ENCODE assay signal across 19 cellular contexts in genomic region chr1:182169203-182169602, GRCh38.
DNase-seq lines count a peak whose midpoint lies in the region; ATAC-seq lines count a peak whose summit lies in the region.
"Had no signal": no experiment of that assay in that cellular context is flagged by ENCODE, and none has a peak within 500 bp of the region (broad histone marks: within the 10 kb centered on the region; RNA-seq: fewer than 3 reads in every experiment).

No MANE protein-coding gene starts in this region.

- intact Hi-C loops in activated T-helper 2 cell treated with anti-CD3 and anti-CD28 coated beads, Interferon-gamma antibody, Interleukin-2, Interleukin-4, amounts not matched to agents 10 μg/mL and 5 μg/mL and 100 μg/mL, durations not matched to agents 14 hours and 24 hours and 36 hours (cut with micrococcal nuclease) = no loop called here

- H3K27me3 Mint-ChIP-seq in activated T-helper 2 cell treated with anti-CD3 and anti-CD28 coated beads, Interferon-gamma antibody, Interleukin-2, Interleukin-4, amounts not matched to agents 10 μg/mL and 5 μg/mL and 100 μg/mL, durations not matched to agents 14 hours and 24 hours and 36 hours (ENCODE audit: low read depth) = peaks cover 11% of the 10 kb centered on the region
- H3K27me3 Mint-ChIP-seq: activated CD4-positive, alpha-beta T cell treated with anti-CD3 and anti-CD28 coated beads, Interleukin-2, amount 10 ng/mL, durations not matched to agents 24 days and 14 days had no signal

- DNase-seq in CD1c-positive myeloid dendritic cell (ENCODE audit: extremely low spot score) (peak; percentile 66), NCI-H69 (lab: John Stamatoyannopoulos, UW) (peak; percentile 33), fibroblast of gingiva (ENCODE audit: low read depth) (peak; percentile 36), pons (ENCODE audit: low spot score) (peak; percentile 37)
- DNase-seq in activated T-helper 2 cell treated with anti-CD3 and anti-CD28 coated beads, Interferon-gamma antibody, Interleukin-2, Interleukin-4, amounts not matched to agents 10 μg/mL and 5 μg/mL and 100 μg/mL, durations not matched to agents 14 hours and 24 hours and 36 hours (ENCODE audit: low spot score) = no peak
- DNase-seq: activated CD4-positive, alpha-beta T cell treated with anti-CD3 and anti-CD28 coated beads, Interleukin-2, amount 10 ng/mL, durations not matched to agents 24 days and 14 days; activated CD8-positive, alpha-beta memory T cell treated with anti-CD3 and anti-CD28 coated beads, Interleukin-2, amount 50 U/mL, for 48 hours; activated effector memory CD4-positive, alpha-beta T cell treated with anti-CD3 and anti-CD28 coated beads, Interleukin-2, amount 50 U/mL, for 16 hours; CD8-positive, alpha-beta memory T cell; DMS79 treated with DMSO at 0.1 percent for 48 hours; Kasumi-1; NCI-H1417 treated with DMSO at 0.1 percent for 48 hours; NCI-H2171 treated with DMSO at 0.1 percent for 48 hours; NCI-H774; SW 1271 had no signal

- H3K9me3 Mint-ChIP-seq in activated T-helper 2 cell treated with anti-CD3 and anti-CD28 coated beads, Interferon-gamma antibody, Interleukin-2, Interleukin-4, amounts not matched to agents 10 μg/mL and 5 μg/mL and 100 μg/mL, durations not matched to agents 14 hours and 24 hours and 36 hours = no peaks in the 10 kb centered on the region
- H3K9me3 Mint-ChIP-seq: activated CD4-positive, alpha-beta T cell treated with anti-CD3 and anti-CD28 coated beads, Interleukin-2, amount 10 ng/mL, durations not matched to agents 24 days and 14 days; CD8-positive, alpha-beta memory T cell; neural crest cell had no signal

- H3K36me3 Mint-ChIP-seq in activated T-helper 2 cell treated with anti-CD3 and anti-CD28 coated beads, Interferon-gamma antibody, Interleukin-2, Interleukin-4, amounts not matched to agents 10 μg/mL and 5 μg/mL and 100 μg/mL, durations not matched to agents 14 hours and 24 hours and 36 hours (ENCODE audit: low read depth) = no peaks in the 10 kb centered on the region
- H3K36me3 Mint-ChIP-seq: CD8-positive, alpha-beta memory T cell had no signal

- H3K27ac Mint-ChIP-seq in activated T-helper 2 cell treated with anti-CD3 and anti-CD28 coated beads, Interferon-gamma antibody, Interleukin-2, Interleukin-4, amounts not matched to agents 10 μg/mL and 5 μg/mL and 100 μg/mL, durations not matched to agents 14 hours and 24 hours and 36 hours = no peak overlapping the region
- H3K27ac Mint-ChIP-seq: activated CD4-positive, alpha-beta T cell treated with anti-CD3 and anti-CD28 coated beads, Interleukin-2, amount 10 ng/mL, durations not matched to agents 24 days and 14 days; CD8-positive, alpha-beta memory T cell had no signal

- H3K4me1 Mint-ChIP-seq in activated T-helper 2 cell treated with anti-CD3 and anti-CD28 coated beads, Interferon-gamma antibody, Interleukin-2, Interleukin-4, amounts not matched to agents 10 μg/mL and 5 μg/mL and 100 μg/mL, durations not matched to agents 14 hours and 24 hours and 36 hours (ENCODE audit: low read depth) = no peaks in the 10 kb centered on the region
- H3K4me1 Mint-ChIP-seq: CD8-positive, alpha-beta memory T cell had no signal

- no peak overlapping the region for H3K4me3 Mint-ChIP-seq in activated T-helper 2 cell treated with anti-CD3 and anti-CD28 coated beads, Interferon-gamma antibody, Interleukin-2, Interleukin-4, amounts not matched to agents 10 μg/mL and 5 μg/mL and 100 μg/mL, durations not matched to agents 14 hours and 24 hours and 36 hours (ENCODE audit: low read depth)
- H3K4me3 Mint-ChIP-seq: activated CD4-positive, alpha-beta T cell treated with anti-CD3 and anti-CD28 coated beads, Interleukin-2, amount 10 ng/mL, durations not matched to agents 24 days and 14 days; CD8-positive, alpha-beta memory T cell; neural crest cell had no signal

- ATAC-seq in HG02571 (IDR thresholded peaks at IDR 0.05; ENCODE audit: unreplicated experiment) (no peak), GM18909 (IDR thresholded peaks at IDR 0.05; ENCODE audit: poor library complexity, unreplicated experiment) (no peak), GM21526 (IDR thresholded peaks at IDR 0.05; ENCODE audit: low FRiP score, unreplicated experiment) (no peak)
